ENCODE assay signal across 14 cellular contexts in genomic region chr16:89710709-89711564, GRCh38. TPM values are rescaled to one million over a fixed set of nuclear protein-coding genes. Genes with fewer than 3 reads are reported as not detected.
A peak's percentile ranks its signal among the peaks of the same experiment; 100 is the strongest.
DNase-seq lines count a peak whose midpoint lies in the region; ATAC-seq, FAIRE-seq and TF ChIP-seq lines count a peak whose summit lies in the region.
"Had no signal": no experiment of that assay in that cellular context is flagged by ENCODE, and none has a peak within 500 bp of the region (broad histone marks: within the 10 kb centered on the region; RNA-seq: fewer than 3 reads in every experiment).

No MANE protein-coding gene starts in this region.

- no peak overlapping the region for H3K4me3 ChIP-seq in GM23338
- H3K4me3 ChIP-seq in GM12878: no peak overlapping the region

- peaks cover 19% of the 10 kb centered on the region for H3K36me3 Mint-ChIP-seq in GM23338 (ENCODE audit: low read depth)
- H3K36me3 Mint-ChIP-seq in naive thymus-derived CD8-positive, alpha-beta T cell: peaks cover 0 to 9% (median 0%) of the 10 kb centered on the region in 3 donors

- DNase-seq in DMS53 (lab: John Stamatoyannopoulos, UW) (peak; percentile 30), DMS53 treated with DMSO at 0.1 percent for 48 hours (lab: John Stamatoyannopoulos, UW; ENCODE audit: unreplicated experiment) (no peak), GM23338 (ENCODE audit: low spot score) (peak; percentile 64), GM12878 (ENCODE audit: low read depth, low spot score) (no peak), COLO829 (ENCODE audit: low spot score) (no peak), NCI-H748 (lab: John Stamatoyannopoulos, UW; ENCODE audit: unreplicated experiment) (no peak)
- DNase-seq in naive thymus-derived CD8-positive, alpha-beta T cell: peak in 1 of 10 donors; percentile 27
- DNase-seq: NCI-H2029 treated with DMSO at 0.1 percent for 48 hours had no signal

- ATAC-seq in GM23338 (peak; percentile 15), GM12878 (no peak; the same call in 2 of the 3 replicates), HG03095 (IDR thresholded peaks at IDR 0.05; ENCODE audit: unreplicated experiment) (no peak)
- peak; percentile 2 to 11 for ATAC-seq in naive thymus-derived CD8-positive, alpha-beta T cell

- SMC1A ChIA-PET in GM12878 (lab: Charles Lee; ENCODE audit: uncharacterized antibody, unreplicated experiment): no interaction called here

- H3K9me2 ChIP-seq in GM23338 (ENCODE audit: insufficient read depth): no peaks in the 10 kb centered on the region

- H3K27me3 Mint-ChIP-seq in GM23338 (ENCODE audit: insufficient read depth, low read depth, poor library complexity): peaks cover 25% of the 10 kb centered on the region
- H3K27me3 Mint-ChIP-seq in naive thymus-derived CD8-positive, alpha-beta T cell: no peaks in the 10 kb centered on the region
- H3K27me3 Mint-ChIP-seq: activated CD4-positive, alpha-beta T cell treated with anti-CD3 and anti-CD28 coated beads, Interleukin-2, amount 10 ng/mL, durations not matched to agents 24 days and 14 days had no signal

- H2AFZ ChIP-seq in GM23338 (no peak overlapping the region), GM12878 (ENCODE audit: control insufficient read depth, low read depth, low read length) (no peak overlapping the region)

- H3K4me2 ChIP-seq in GM23338 (peak overlapping the region; percentile 88), GM12878 (ENCODE audit: control insufficient read depth, insufficient read depth) (no peak overlapping the region)

- peaks cover 6% of the 10 kb centered on the region for H3K79me2 ChIP-seq in GM23338 (replicated peaks; ENCODE audit: insufficient read depth)
- peaks cover 7% of the 10 kb centered on the region for H3K79me2 ChIP-seq in GM12878 (ENCODE audit: control insufficient read depth, insufficient read depth, low read length)

- peak overlapping the region; percentile 24; the same call in 1 of the 3 replicates for H3K4me3 Mint-ChIP-seq in GM23338
- H3K4me3 Mint-ChIP-seq in naive thymus-derived CD8-positive, alpha-beta T cell: no peak overlapping the region

- RAD21 ChIA-PET in GM12878 (lab: Charles Lee; ENCODE audit: unreplicated experiment): no interaction called here

- no peak for FAIRE-seq in GM12878 (lab: Jason Lieb, UNC)
- FAIRE-seq: D721Med, TTC549 had no signal

- H3F3A ChIP-seq in GM23338 (replicated peaks; ENCODE audit: low read depth): 0 out of 2 replicates have a peak, but pooled peaks cover 8% of the 10 kb centered on the region

- WGBS in GM12878 (ENCODE audit: insufficient coverage, insufficient replicate concordance, low lambda C conversion rate, missing lambda C conversion rate): 81% methylated on average over 26 of the region's 63 CpGs

- TF ChIP-seq EP300 in GM12878 (IDR thresholded peaks at IDR 0.05; ENCODE audit: borderline replicate concordance in 1 of 2, control insufficient read depth in 1 of 2, low read depth in 2 of 2, low read length in 2 of 2): no peak

- intact Hi-C loops in GM12878 (cut with micrococcal nuclease; ENCODE audit: unreplicated experiment): no loop called here

- H3K4me1 Mint-ChIP-seq in GM23338: peaks cover 11% of the 10 kb centered on the region
- peaks cover 5 to 14% (median 6%) of the 10 kb centered on the region in 4 donors for H3K4me1 Mint-ChIP-seq in naive thymus-derived CD8-positive, alpha-beta T cell

- H3K27me3 ChIP-seq in GM23338 (ENCODE audit: insufficient read depth) (peaks cover 16% of the 10 kb centered on the region), GM12878 (replicated peaks in 1 of 2; ENCODE audit: control insufficient read depth in 2 of 2, insufficient read depth in 2 of 2, low read length in 1 of 2) (no peaks in the 10 kb centered on the region)
- H3K27me3 ChIP-seq: BE2C had no signal

- H3K4me1 ChIP-seq in GM23338 (ENCODE audit: insufficient read depth) (peaks cover 12% of the 10 kb centered on the region), GM12878 (ENCODE audit: control insufficient read depth, insufficient read depth, low read length) (no peaks in the 10 kb centered on the region)

- no peak overlapping the region for H3K9ac ChIP-seq in GM12878 (ENCODE audit: control insufficient read depth, insufficient read depth, low read length)

- in situ Hi-C loops in GM12878 (cut with MboI): no loop called here

- BruUV-seq in GM12878 (replicated peaks; lab: Mats Ljungman, UMichigan): no TSS peak

- no peak for TF ChIP-seq POLR2A in GM12878 (IDR thresholded peaks at IDR 0.05; ENCODE audit: low read depth, low read length)

- H3K9me3 ChIP-seq in GM12878 (replicated peaks; ENCODE audit: control insufficient read depth, insufficient read depth, low read length): no peaks in the 10 kb centered on the region
- H3K9me3 ChIP-seq: BE2C, thoracic aorta had no signal

- no peak overlapping the region for H3K27ac ChIP-seq in GM23338 (ENCODE audit: low read depth)
- no peak overlapping the region for H3K27ac ChIP-seq in GM12878 (ENCODE audit: control insufficient read depth, insufficient read depth)
- H3K27ac ChIP-seq: thoracic aorta had no signal

- POLR2A ChIA-PET in GM12878 (lab: Charles Lee): no interaction called here
- POLR2A ChIA-PET in naive thymus-derived CD8-positive, alpha-beta T cell (lab: Charles Lee): interaction anchor here (0.8 to 17.7 kb wide), 6 partner anchors 10 to 153 kb away, joined by 3 to 262 read pairs (median 5); partner anchors contain the start of genes SPATA2L, VPS9D1 and ZNF276

- H3K9me3 Mint-ChIP-seq in GM23338: no peaks in the 10 kb centered on the region
- H3K9me3 Mint-ChIP-seq in naive thymus-derived CD8-positive, alpha-beta T cell: no peaks in the 10 kb centered on the region
- H3K9me3 Mint-ChIP-seq: activated CD4-positive, alpha-beta T cell treated with anti-CD3 and anti-CD28 coated beads, Interleukin-2, amount 10 ng/mL, durations not matched to agents 24 days and 14 days had no signal

- no peak for TF ChIP-seq CTCF in GM23338 (conservative IDR thresholded peaks at IDR 0.05; ENCODE audit: low read depth in 2 of 2)
- TF ChIP-seq CTCF in GM12878 (IDR thresholded peaks at IDR 0.05 in 2 of 3, conservative IDR thresholded peaks at IDR 0.05 in 1 of 3; ENCODE audit: control insufficient read depth in 2 of 3, extremely low read depth in 1 of 3, insufficient read depth in 1 of 3, low read depth in 3 of 3, low read length in 3 of 3): no peak

- TF ChIP-seq RAD21 in GM12878 (IDR thresholded peaks at IDR 0.05; ENCODE audit: insufficient read depth, low read depth, low read length): no peak

- H3K36me3 ChIP-seq in GM23338 (ENCODE audit: insufficient read depth) (no peaks in the 10 kb centered on the region; the same call in 1 of the 2 replicates), GM12878 (ENCODE audit: control insufficient read depth in 2 of 2, insufficient read depth in 2 of 2, low read length in 1 of 2) (no peaks in the 10 kb centered on the region; a peak in 1 of 4 replicates)
- H3K36me3 ChIP-seq: BE2C, thoracic aorta had no signal

- CTCF ChIA-PET in GM12878 (lab: Yijun Ruan, JAX): no interaction called here

- H4K20me1 ChIP-seq in GM23338 (replicated peaks; ENCODE audit: insufficient read depth): peaks cover 20% of the 10 kb centered on the region
- H4K20me1 ChIP-seq in GM12878 (ENCODE audit: control insufficient read depth, insufficient read depth): no peaks in the 10 kb centered on the region

- H3K27ac Mint-ChIP-seq in GM23338: no peak overlapping the region
- no peak overlapping the region for H3K27ac Mint-ChIP-seq in naive thymus-derived CD8-positive, alpha-beta T cell
- H3K27ac Mint-ChIP-seq: activated CD4-positive, alpha-beta T cell treated with anti-CD3 and anti-CD28 coated beads, Interleukin-2, amount 10 ng/mL, durations not matched to agents 24 days and 14 days had no signal

RNA-seq across cellular contexts. Expression of gene SPATA2L, which starts 9.4 kb away (rescaled TPM):
- total RNA-seq in GM23338 (2014; rRNA removed; shearing (Covaris generic)): 23.4 and 26.2 TPM in 2 replicates
- polyA plus RNA-seq in GM23338 (2016; fragmentation: Nextera tagmentation; extraction: Ambion mirVana) (6.9 and 11.1 TPM in 2 replicates), GM12878 (2011; rRNA removed) (1.2 and 2.3 TPM in 2 replicates), GM12878 (2014; fragmentation: Illumina TruSeq; extraction: Trizol) (0.24 TPM in 1 of 2 replicates, not detected in the other), GM12878 (2014; fragmentation: Nextera tagmentation; extraction: Ambion mirVana) (under 1 TPM in 1 of 2 experiments, not detected in 1; 0.20 TPM), GM12878 (2014; rRNA removed) (4.7 and 6.0 TPM in 2 replicates), GM12878 (2016; fragmentation: Nextera tagmentation; extraction: Ambion mirVana) (1 to 10 TPM; 3.9 to 5.9 TPM)
- total RNA-seq in GM12878 (2013; cell fraction: nucleolus; rRNA removed): 13.1 and 19.3 TPM in 2 replicates
- total RNA-seq in GM12878 (2014; rRNA removed) (4.9 and 6.9 TPM in 2 replicates), GM12878 (2014; rRNA removed; fragmentation: Illumina TruSeq; extraction: Trizol) (0.78 and 1.0 TPM in 2 replicates), GM12878 (2021) (6.9 and 7.8 TPM in 2 replicates)
- 0.71 TPM for polyA plus RNA-seq in GM12878 (2011; ENCODE audit: low read depth)
- polyA plus RNA-seq in GM12878 (2011; cell fraction: cytosol; rRNA removed): 4.6 and 6.8 TPM in 2 replicates
- polyA plus RNA-seq in GM12878 (2011; cell fraction: nucleus; rRNA removed): 12.6 and 15.8 TPM in 2 replicates
- polyA plus RNA-seq in GM12878 (2012): 5.0 and 6.2 TPM in 2 replicates
- 0.73 and 3.6 TPM in 2 replicates for polyA minus RNA-seq in GM12878 (2011; rRNA and poly(A)+ RNA removed)
- polyA minus RNA-seq in GM12878 (2011; cell fraction: cytosol; rRNA and poly(A)+ RNA removed): 3.3 and 3.7 TPM in 2 replicates
- polyA minus RNA-seq in GM12878 (2011; cell fraction: nucleus; rRNA and poly(A)+ RNA removed): 4.5 and 8.3 TPM in 2 replicates
- 1 to 10 TPM; 6.9 to 8.1 TPM for total RNA-seq in naive thymus-derived CD8-positive, alpha-beta T cell
- polyA plus RNA-seq in naive thymus-derived CD8-positive, alpha-beta T cell: 1 to 10 TPM; 3.5 to 6.4 (median 5.4) TPM

RNA-seq across cellular contexts. Expression of gene VPS9D1, which starts 9.8 kb away (rescaled TPM):
- total RNA-seq in GM23338 (2014; rRNA removed; shearing (Covaris generic)): 1.8 and 2.1 TPM in 2 replicates
- 2.0 and 2.2 TPM in 2 replicates for polyA plus RNA-seq in GM23338 (2016; fragmentation: Nextera tagmentation; extraction: Ambion mirVana)
- total RNA-seq in GM12878 (2013; cell fraction: nucleolus; rRNA removed): 1.4 and 1.6 TPM in 2 replicates
- total RNA-seq in GM12878 (2014; rRNA removed): 1.2 and 1.4 TPM in 2 replicates
- 0.64 and 1.0 TPM in 2 replicates for total RNA-seq in GM12878 (2014; rRNA removed; fragmentation: Illumina TruSeq; extraction: Trizol)
- total RNA-seq in GM12878 (2021): 2.7 and 3.0 TPM in 2 replicates
- 1.1 TPM for polyA plus RNA-seq in GM12878 (2011; ENCODE audit: low read depth)
- polyA plus RNA-seq in GM12878 (2011; rRNA removed): 0.35 and 0.65 TPM in 2 replicates
- polyA plus RNA-seq in GM12878 (2011; cell fraction: cytosol; rRNA removed): 0.94 and 1.7 TPM in 2 replicates
- polyA plus RNA-seq in GM12878 (2011; cell fraction: nucleus; rRNA removed): 6.4 and 8.4 TPM in 2 replicates
- 3.2 and 3.3 TPM in 2 replicates for polyA plus RNA-seq in GM12878 (2012)
- 0.06 and 1.0 TPM in 2 replicates for polyA plus RNA-seq in GM12878 (2014; fragmentation: Illumina TruSeq; extraction: Trizol)
- 1 to 10 TPM in 1 of 2 experiments, under 1 TPM in 1; 0.85 to 1.1 TPM for polyA plus RNA-seq in GM12878 (2014; fragmentation: Nextera tagmentation; extraction: Ambion mirVana)
- 2.8 and 4.2 TPM in 2 replicates for polyA plus RNA-seq in GM12878 (2014; rRNA removed)
- 1 to 10 TPM; 1.0 to 1.5 TPM for polyA plus RNA-seq in GM12878 (2016; fragmentation: Nextera tagmentation; extraction: Ambion mirVana)
- 0.51 and 0.82 TPM in 2 replicates for polyA minus RNA-seq in GM12878 (2011; rRNA and poly(A)+ RNA removed)
- 0.83 and 1.3 TPM in 2 replicates for polyA minus RNA-seq in GM12878 (2011; cell fraction: cytosol; rRNA and poly(A)+ RNA removed)
- 0.48 and 1.4 TPM in 2 replicates for polyA minus RNA-seq in GM12878 (2011; cell fraction: nucleus; rRNA and poly(A)+ RNA removed)
- total RNA-seq in naive thymus-derived CD8-positive, alpha-beta T cell: 10 to 100 TPM; 16.5 to 17.0 TPM
- polyA plus RNA-seq in naive thymus-derived CD8-positive, alpha-beta T cell: 1 to 10 TPM in 1 of 3 donors, under 1 TPM in 2; 0.53 to 1.3 (median 0.91) TPM

RNA-seq across cellular contexts. Expression of gene ZNF276, which starts 10.4 kb away (rescaled TPM):
- total RNA-seq in GM23338 (2014; rRNA removed; shearing (Covaris generic)): 12.7 and 15.6 TPM in 2 replicates
- 3.4 and 4.3 TPM in 2 replicates for polyA plus RNA-seq in GM23338 (2016; fragmentation: Nextera tagmentation; extraction: Ambion mirVana)
- total RNA-seq in GM12878 (2013; cell fraction: nucleolus; rRNA removed): 46.3 and 58.8 TPM in 2 replicates
- 14.2 and 15.5 TPM in 2 replicates for total RNA-seq in GM12878 (2014; rRNA removed)
- total RNA-seq in GM12878 (2014; rRNA removed; fragmentation: Illumina TruSeq; extraction: Trizol): 6.8 and 11.6 TPM in 2 replicates
- total RNA-seq in GM12878 (2021): 18.5 and 22.3 TPM in 2 replicates
- 6.4 TPM for polyA plus RNA-seq in GM12878 (2011; ENCODE audit: low read depth)
- 6.0 and 9.4 TPM in 2 replicates for polyA plus RNA-seq in GM12878 (2011; rRNA removed)
- polyA plus RNA-seq in GM12878 (2011; cell fraction: cytosol; rRNA removed): 10.4 and 17.5 TPM in 2 replicates
- polyA plus RNA-seq in GM12878 (2011; cell fraction: nucleus; rRNA removed): 113 and 164 TPM in 2 replicates
- polyA plus RNA-seq in GM12878 (2012): 17.1 and 19.2 TPM in 2 replicates
- 5.9 and 10.3 TPM in 2 replicates for polyA plus RNA-seq in GM12878 (2014; fragmentation: Illumina TruSeq; extraction: Trizol)
- polyA plus RNA-seq in GM12878 (2014; fragmentation: Nextera tagmentation; extraction: Ambion mirVana): under 1 TPM; 0.27 to 0.93 TPM
- 22.7 and 27.1 TPM in 2 replicates for polyA plus RNA-seq in GM12878 (2014; rRNA removed)
- polyA plus RNA-seq in GM12878 (2016; fragmentation: Nextera tagmentation; extraction: Ambion mirVana): 1 to 10 TPM; 8.0 TPM
- polyA minus RNA-seq in GM12878 (2011; rRNA and poly(A)+ RNA removed): 6.9 and 11.5 TPM in 2 replicates
- polyA minus RNA-seq in GM12878 (2011; cell fraction: cytosol; rRNA and poly(A)+ RNA removed): 3.3 and 5.6 TPM in 2 replicates
- polyA minus RNA-seq in GM12878 (2011; cell fraction: nucleus; rRNA and poly(A)+ RNA removed): 10.9 and 17.5 TPM in 2 replicates
- total RNA-seq in naive thymus-derived CD8-positive, alpha-beta T cell: 100 to 1,000 TPM; 168 to 171 TPM
- polyA plus RNA-seq in naive thymus-derived CD8-positive, alpha-beta T cell: 10 to 100 TPM; 15.0 to 56.0 (median 19.6) TPM

RNA-seq across cellular contexts. Expression of gene CDK10, which starts 24.4 kb away (rescaled TPM):
- 53.2 and 64.6 TPM in 2 replicates for total RNA-seq in GM23338 (2014; rRNA removed; shearing (Covaris generic))
- 79.0 and 88.0 TPM in 2 replicates for polyA plus RNA-seq in GM23338 (2016; fragmentation: Nextera tagmentation; extraction: Ambion mirVana)
- total RNA-seq in GM12878 (2013; cell fraction: nucleolus; rRNA removed): 80.3 and 89.1 TPM in 2 replicates
- 31.8 and 41.9 TPM in 2 replicates for total RNA-seq in GM12878 (2014; rRNA removed)
- total RNA-seq in GM12878 (2014; rRNA removed; fragmentation: Illumina TruSeq; extraction: Trizol): 20.8 and 23.5 TPM in 2 replicates
- total RNA-seq in GM12878 (2021): 45.3 and 58.7 TPM in 2 replicates
- polyA plus RNA-seq in GM12878 (2011; ENCODE audit: low read depth): 15.0 TPM
- 22.1 and 30.1 TPM in 2 replicates for polyA plus RNA-seq in GM12878 (2011; rRNA removed)
- 29.8 and 38.2 TPM in 2 replicates for polyA plus RNA-seq in GM12878 (2011; cell fraction: cytosol; rRNA removed)
- polyA plus RNA-seq in GM12878 (2011; cell fraction: nucleus; rRNA removed): 306 and 334 TPM in 2 replicates
- polyA plus RNA-seq in GM12878 (2012): 38.8 and 67.0 TPM in 2 replicates
- polyA plus RNA-seq in GM12878 (2014; fragmentation: Illumina TruSeq; extraction: Trizol): 12.1 and 26.5 TPM in 2 replicates
- 1 to 10 TPM; 1.5 to 2.5 TPM for polyA plus RNA-seq in GM12878 (2014; fragmentation: Nextera tagmentation; extraction: Ambion mirVana)
- polyA plus RNA-seq in GM12878 (2014; rRNA removed): 56.8 and 58.6 TPM in 2 replicates
- 10 to 100 TPM; 54.1 to 55.6 TPM for polyA plus RNA-seq in GM12878 (2016; fragmentation: Nextera tagmentation; extraction: Ambion mirVana)
- 15.4 and 20.6 TPM in 2 replicates for polyA minus RNA-seq in GM12878 (2011; rRNA and poly(A)+ RNA removed)
- 6.1 and 9.0 TPM in 2 replicates for polyA minus RNA-seq in GM12878 (2011; cell fraction: cytosol; rRNA and poly(A)+ RNA removed)
- polyA minus RNA-seq in GM12878 (2011; cell fraction: nucleus; rRNA and poly(A)+ RNA removed): 22.2 and 33.6 TPM in 2 replicates
- total RNA-seq in naive thymus-derived CD8-positive, alpha-beta T cell: 100 to 1,000 TPM; 129 to 135 TPM
- 10 to 100 TPM; 25.4 to 63.3 (median 27.3) TPM for polyA plus RNA-seq in naive thymus-derived CD8-positive, alpha-beta T cell

RNA-seq across cellular contexts. Expression of gene SPATA33, which starts 53.3 kb away (rescaled TPM):
- 5.8 and 6.6 TPM in 2 replicates for total RNA-seq in GM23338 (2014; rRNA removed; shearing (Covaris generic))
- polyA plus RNA-seq in GM23338 (2016; fragmentation: Nextera tagmentation; extraction: Ambion mirVana): 13.9 and 17.4 TPM in 2 replicates
- 7.8 and 9.2 TPM in 2 replicates for total RNA-seq in GM12878 (2013; cell fraction: nucleolus; rRNA removed)
- total RNA-seq in GM12878 (2014; rRNA removed): 5.1 and 6.9 TPM in 2 replicates
- total RNA-seq in GM12878 (2014; rRNA removed; fragmentation: Illumina TruSeq; extraction: Trizol): 5.6 and 7.1 TPM in 2 replicates
- total RNA-seq in GM12878 (2021): 11.1 and 12.1 TPM in 2 replicates
- polyA plus RNA-seq in GM12878 (2011; ENCODE audit: low read depth): 1.7 TPM
- 2.4 and 3.4 TPM in 2 replicates for polyA plus RNA-seq in GM12878 (2011; rRNA removed)
- polyA plus RNA-seq in GM12878 (2011; cell fraction: cytosol; rRNA removed): 3.1 and 3.8 TPM in 2 replicates
- polyA plus RNA-seq in GM12878 (2011; cell fraction: nucleus; rRNA removed): 7.6 and 9.4 TPM in 2 replicates
- polyA plus RNA-seq in GM12878 (2012): 2.9 and 6.0 TPM in 2 replicates
- 4.9 and 8.3 TPM in 2 replicates for polyA plus RNA-seq in GM12878 (2014; fragmentation: Illumina TruSeq; extraction: Trizol)
- polyA plus RNA-seq in GM12878 (2014; fragmentation: Nextera tagmentation; extraction: Ambion mirVana): 1 to 10 TPM; 1.1 to 2.9 TPM
- 8.1 and 10.9 TPM in 2 replicates for polyA plus RNA-seq in GM12878 (2014; rRNA removed)
- polyA plus RNA-seq in GM12878 (2016; fragmentation: Nextera tagmentation; extraction: Ambion mirVana): 10 to 100 TPM; 15.7 to 15.8 TPM
- polyA minus RNA-seq in GM12878 (2011; rRNA and poly(A)+ RNA removed): 2.6 and 3.4 TPM in 2 replicates
- 0.94 and 2.3 TPM in 2 replicates for polyA minus RNA-seq in GM12878 (2011; cell fraction: cytosol; rRNA and poly(A)+ RNA removed)
- polyA minus RNA-seq in GM12878 (2011; cell fraction: nucleus; rRNA and poly(A)+ RNA removed): 2.2 and 4.1 TPM in 2 replicates
- 1 to 10 TPM; 6.2 to 7.7 TPM for total RNA-seq in naive thymus-derived CD8-positive, alpha-beta T cell
- 1 to 10 TPM; 1.7 to 3.0 (median 2.3) TPM for polyA plus RNA-seq in naive thymus-derived CD8-positive, alpha-beta T cell

Comparison
In these comparisons a context has a peak if more than half of its experiments do, and no peak if none do; other contexts are left out.
1. DNase-seq: peak in DMS53 (single experiment) and GM23338 (single experiment); none in DMS53 treated with DMSO at 0.1 percent for 48 hours (single experiment), GM12878 (single experiment), COLO829 (single experiment) and NCI-H748 (single experiment).
2. ATAC-seq: peak in GM23338 (single experiment) and naive thymus-derived CD8-positive, alpha-beta T cell (2 of 2); none in GM12878 (single experiment) and HG03095 (single experiment).